ENCODE assay signal across 8 cellular contexts in the genomic region with DNA sequence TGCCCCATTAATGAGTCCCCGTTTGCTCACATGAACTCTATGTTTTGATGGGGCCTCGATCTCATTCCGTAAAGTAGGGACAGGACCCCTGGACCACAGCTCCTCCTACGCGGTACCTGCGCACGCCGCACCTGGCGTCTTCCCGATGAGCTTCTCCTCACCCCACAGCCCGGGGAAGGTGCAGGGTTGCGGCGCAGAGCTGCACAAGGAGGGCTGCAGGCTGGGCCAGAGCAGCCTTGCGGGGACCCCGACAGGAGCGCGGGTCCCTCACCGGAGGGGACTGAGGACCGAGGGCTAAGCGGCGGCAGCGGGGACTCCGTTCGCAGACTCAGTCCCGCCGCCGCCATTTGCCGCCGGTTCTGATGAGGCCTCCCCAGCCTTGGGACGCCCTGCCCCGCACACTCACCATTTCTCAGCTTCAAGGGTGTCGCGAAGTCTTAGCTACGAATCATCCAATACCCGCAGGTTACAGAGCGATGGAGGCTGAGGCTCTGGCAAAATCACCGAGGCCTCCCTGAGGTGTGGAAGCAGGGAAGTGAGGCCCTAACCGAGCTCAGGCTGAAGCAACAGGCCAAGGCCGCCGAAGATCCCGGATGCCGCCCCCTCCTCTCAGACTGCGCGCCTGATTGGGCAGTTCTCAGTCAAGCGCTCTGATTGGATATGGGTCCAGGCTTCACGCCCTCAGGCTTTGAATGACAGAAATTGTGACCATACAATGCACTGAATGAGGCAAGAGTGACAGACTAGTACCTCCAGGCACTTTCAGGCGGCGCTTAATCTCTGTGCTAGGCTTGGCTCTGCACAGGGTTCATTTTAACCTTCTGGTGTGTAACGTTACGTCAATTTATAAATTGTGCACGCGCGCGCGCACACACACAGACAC. TPM values are rescaled to one million over a fixed set of nuclear protein-coding genes. Genes with fewer than 3 reads are reported as not detected.
DNase-seq lines count a peak whose midpoint lies in the region; ATAC-seq and TF ChIP-seq lines count a peak whose summit lies in the region.

No MANE protein-coding gene starts in this region.

- POLR2A ChIA-PET in HEK293 (lab: Yijun Ruan, JAX) = interaction anchor here (0.6 to 2.0 kb wide), 9 partner anchors 9 to 308 kb away, joined by 3 to 8 read pairs (median 5); no protein-coding TSS in a partner anchor

- peaks cover 5% of the 10 kb centered on the region for H4K20me1 ChIP-seq in osteoblast (ENCODE audit: insufficient read depth, low read length)

- peak overlapping the region; percentile 77 for H3K27ac ChIP-seq in HEK293 (ENCODE audit: extremely low read depth, low read depth, low read length)
- peak overlapping the region; percentile 97 for H3K27ac ChIP-seq in osteoblast (ENCODE audit: low read depth, low read length)
- peak overlapping the region; percentile 82 to 84 for H3K27ac ChIP-seq in thoracic aorta

- H3K4me1 ChIP-seq in HEK293 (ENCODE audit: control insufficient read depth, insufficient read depth, low read length) = no peaks in the 10 kb centered on the region
- peaks cover 23% of the 10 kb centered on the region for H3K4me1 ChIP-seq in osteoblast (ENCODE audit: insufficient read depth, low read length)
- peaks cover 0 to 6% of the 10 kb centered on the region in 2 donors for H3K4me1 ChIP-seq in thoracic aorta (ENCODE audit: control insufficient read depth in 1 of 2, low read depth in 2 of 2)

- TF ChIP-seq CTCF in HEK293 (tag by site-specific recombination; IDR thresholded peaks at IDR 0.05) = no peak
- no peak for TF ChIP-seq CTCF in osteoblast (IDR thresholded peaks at IDR 0.05; ENCODE audit: extremely low read depth, low read depth, low read length)
- no peak for TF ChIP-seq CTCF in thoracic aorta (IDR thresholded peaks at IDR 0.05)

- H3K36me3 Mint-ChIP-seq in activated naive CD8-positive, alpha-beta T cell = peaks cover 46% of the 10 kb centered on the region

- ATAC-seq in SK-N-SH treated with all-trans-retinoic acid at 6 μM for 48 hours (peak; percentile 100), thoracic aorta (ENCODE audit: insufficient number of reproducible peaks, low FRiP score, low read depth) (peak; percentile 100)

- H3K36me3 ChIP-seq in HEK293 (ENCODE audit: control insufficient read depth in 2 of 2, insufficient read depth in 1 of 2, low read length in 2 of 2) (peaks cover 23 to 40% of the 10 kb centered on the region in 2 experiments), osteoblast (ENCODE audit: insufficient read depth, low read length) (peaks cover 39% of the 10 kb centered on the region), thoracic aorta (peaks cover 16% of the 10 kb centered on the region)

- CTCF ChIA-PET in HEK293 (lab: Yijun Ruan, JAX) = no interaction called here

- peak overlapping the region; percentile 96 for H3K4me2 ChIP-seq in osteoblast (ENCODE audit: insufficient read depth, low read length)

- H3K9me3 ChIP-seq in HEK293 (ENCODE audit: control insufficient read depth, insufficient read depth, low read depth, low read length) = no peaks in the 10 kb centered on the region
- H3K9me3 ChIP-seq in osteoblast (ENCODE audit: low read depth, low read length) = no peaks in the 10 kb centered on the region
- H3K9me3 ChIP-seq in thoracic aorta = peaks cover 17% of the 10 kb centered on the region

- intact Hi-C loops in head of caudate nucleus (cut with DNase I) = no loop called here

- DNase-seq in GF-D8 (lab: John Stamatoyannopoulos, UW) (peak; percentile 96), NAMALWA (ENCODE audit: low spot score) (peak; percentile 99), head of caudate nucleus (peak; percentile 92 to 99 (median 98)), osteoblast (ENCODE audit: insufficient read length, low spot score, missing footprints) (peak; percentile 97), thoracic aorta (ENCODE audit: low spot score) (peak; percentile 85)

- H3K4me3 ChIP-seq in HEK293 (ENCODE audit: low read depth, low read length) = peak overlapping the region; percentile 88
- H3K4me3 ChIP-seq in osteoblast (ENCODE audit: insufficient read depth, low read length) = peak overlapping the region; percentile 98
- H3K4me3 ChIP-seq in thoracic aorta = peak overlapping the region; percentile 84

- peaks cover 26% of the 10 kb centered on the region for H3K4me1 Mint-ChIP-seq in activated naive CD8-positive, alpha-beta T cell (ENCODE audit: low read depth)

- peaks cover 47% of the 10 kb centered on the region for H3K79me2 ChIP-seq in osteoblast (ENCODE audit: insufficient read depth, low read length)

- H3K27ac Mint-ChIP-seq in activated naive CD8-positive, alpha-beta T cell = peak overlapping the region; percentile 100

- H3K27me3 ChIP-seq in osteoblast (ENCODE audit: insufficient read depth, low read length) (no peaks in the 10 kb centered on the region), thoracic aorta (replicated peaks; ENCODE audit: insufficient read depth) (no peaks in the 10 kb centered on the region)

- peak overlapping the region; percentile 99 for H3K4me3 Mint-ChIP-seq in activated naive CD8-positive, alpha-beta T cell

- H3K9me3 Mint-ChIP-seq in activated naive CD8-positive, alpha-beta T cell (ENCODE audit: low read depth) = peaks cover 28% of the 10 kb centered on the region

- H2AFZ ChIP-seq in osteoblast (ENCODE audit: low read length) = peak overlapping the region; percentile 99

- no peaks in the 10 kb centered on the region for H3K27me3 Mint-ChIP-seq in activated naive CD8-positive, alpha-beta T cell

TF ChIP-seq in HEK293, 187 proteins besides CTCF, POLR2A, EP300 and RAD21 (continues in another document):
- 0 out of 2 replicates have a peak, but pooled peaks have one; percentile 8 for TF ChIP-seq KLF9 (tag by site-specific recombination; IDR thresholded peaks at IDR 0.05; ENCODE audit: low read depth)
- peak; percentile 97 for TF ChIP-seq SP2 (tag by site-specific recombination; IDR thresholded peaks at IDR 0.05)
- TF ChIP-seq ZNF660 (tag by site-specific recombination; IDR thresholded peaks at IDR 0.05) = peak; percentile 39; the same call in 1 of the 2 replicates
- TF ChIP-seq ZFP37 (tag by site-specific recombination; IDR thresholded peaks at IDR 0.05) = 0 out of 2 replicates have a peak, but pooled peaks have one; percentile 36
- TF ChIP-seq ZNF76 (tag by site-specific recombination; IDR thresholded peaks at IDR 0.05; ENCODE audit: borderline replicate concordance, low read depth) = peak; percentile 56; the same call in 1 of the 2 replicates
- peak; percentile 85 for TF ChIP-seq YY1 (tag by site-specific recombination; IDR thresholded peaks at IDR 0.05)
- TF ChIP-seq, protein P1, sequence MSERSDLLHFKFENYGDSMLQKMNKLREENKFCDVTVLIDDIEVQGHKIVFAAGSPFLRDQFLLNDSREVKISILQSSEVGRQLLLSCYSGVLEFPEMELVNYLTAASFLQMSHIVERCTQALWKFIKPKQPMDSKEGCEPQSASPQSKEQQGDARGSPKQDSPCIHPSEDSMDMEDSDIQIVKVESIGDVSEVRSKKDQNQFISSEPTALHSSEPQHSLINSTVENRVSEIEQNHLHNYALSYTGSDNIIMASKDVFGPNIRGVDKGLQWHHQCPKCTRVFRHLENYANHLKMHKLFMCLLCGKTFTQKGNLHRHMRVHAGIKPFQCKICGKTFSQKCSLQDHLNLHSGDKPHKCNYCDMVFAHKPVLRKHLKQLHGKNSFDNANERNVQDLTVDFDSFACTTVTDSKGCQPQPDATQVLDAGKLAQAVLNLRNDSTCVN (tag by site-specific recombination; optimal IDR thresholded peaks at IDR 0.05) = peak; percentile 37
- peak; percentile 37; the same call in 1 of the 2 replicates for TF ChIP-seq ZNF629 (tag by site-specific recombination; IDR thresholded peaks at IDR 0.05)

TF ChIP-seq in SK-N-SH treated with all-trans-retinoic acid at 6 μM for 48 hours, 23 proteins besides CTCF, POLR2A, EP300 and RAD21:
- TF ChIP-seq, protein P2, sequence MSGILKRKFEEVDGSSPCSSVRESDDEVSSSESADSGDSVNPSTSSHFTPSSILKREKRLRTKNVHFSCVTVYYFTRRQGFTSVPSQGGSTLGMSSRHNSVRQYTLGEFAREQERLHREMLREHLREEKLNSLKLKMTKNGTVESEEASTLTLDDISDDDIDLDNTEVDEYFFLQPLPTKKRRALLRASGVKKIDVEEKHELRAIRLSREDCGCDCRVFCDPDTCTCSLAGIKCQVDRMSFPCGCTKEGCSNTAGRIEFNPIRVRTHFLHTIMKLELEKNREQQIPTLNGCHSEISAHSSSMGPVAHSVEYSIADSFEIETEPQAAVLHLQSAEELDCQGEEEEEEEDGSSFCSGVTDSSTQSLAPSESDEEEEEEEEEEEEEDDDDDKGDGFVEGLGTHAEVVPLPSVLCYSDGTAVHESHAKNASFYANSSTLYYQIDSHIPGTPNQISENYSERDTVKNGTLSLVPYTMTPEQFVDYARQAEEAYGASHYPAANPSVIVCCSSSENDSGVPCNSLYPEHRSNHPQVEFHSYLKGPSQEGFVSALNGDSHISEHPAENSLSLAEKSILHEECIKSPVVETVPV (CRISPR knock-in tag; IDR thresholded peaks at IDR 0.05) = 0 out of 2 replicates have a peak, but pooled peaks have one; percentile 43
- no peak for TF ChIP-seq BACH2 (CRISPR knock-in tag; IDR thresholded peaks at IDR 0.05; ENCODE audit: borderline replicate concordance)
- no peak for TF ChIP-seq ISL1 (CRISPR knock-in tag; IDR thresholded peaks at IDR 0.05)
TF ChIP-seq in SK-N-SH treated with all-trans-retinoic acid at 6 μM for 48 hours: peak in this region for 1.

RNA-seq across cellular contexts. Expression of a gene that starts 25.1 kb away (rescaled TPM):
- total RNA-seq in osteoblast (12.1 and 17.4 TPM in 2 replicates), thoracic aorta (10 to 100 TPM; 12.2 to 45.5 TPM)

RNA-seq across cellular contexts. Expression of a gene that starts 25.2 kb away (rescaled TPM):
- total RNA-seq in osteoblast (47.4 and 50.3 TPM in 2 replicates), thoracic aorta (10 to 100 TPM; 46.6 to 74.3 TPM)

Comparison
In these comparisons a context has a peak if more than half of its experiments do, and no peak if none do; other contexts are left out.
1. Peak in every context shown above with its lines: DNase-seq, ATAC-seq, H3K4me3 ChIP-seq and H3K27ac ChIP-seq.